9 cellular contexts compared by ENCODE assay signal in the genomic region with DNA sequence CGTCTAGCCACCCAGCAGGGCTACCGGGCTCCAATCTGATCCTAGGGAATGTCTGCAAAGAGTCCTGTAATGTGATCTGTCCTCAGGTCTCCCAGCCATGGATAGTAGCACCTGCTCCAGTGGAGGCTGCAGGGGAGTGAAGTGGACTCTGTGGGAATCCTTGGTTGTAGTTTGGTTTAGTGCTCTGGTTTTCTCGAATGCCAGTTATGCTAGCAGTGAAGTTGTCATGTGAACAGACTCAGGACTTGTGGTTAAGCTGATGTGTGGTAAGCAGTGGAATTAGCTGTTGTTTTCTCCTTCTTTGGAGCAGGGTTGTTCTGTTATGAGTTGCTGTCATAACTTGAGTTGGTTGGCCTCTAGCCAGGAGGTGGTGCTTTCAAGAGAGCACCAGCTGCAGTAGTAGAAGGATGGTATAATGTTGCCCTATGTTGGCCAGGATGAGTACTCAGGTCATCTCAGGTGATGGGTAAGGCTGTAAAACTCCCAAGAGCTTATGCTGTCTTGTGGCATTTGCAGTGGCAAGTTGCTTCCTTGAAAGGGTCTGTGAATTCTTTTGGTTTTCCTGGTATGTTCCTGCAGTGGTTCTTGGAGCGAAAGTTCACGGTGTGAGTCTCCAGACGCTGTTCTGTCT.
DNase-seq lines count a peak whose midpoint lies in the region; ATAC-seq and TF ChIP-seq lines count a peak whose summit lies in the region.
"Had no signal": no experiment of that assay in that cellular context is flagged by ENCODE, and none has a peak within 500 bp of the region (broad histone marks: within the 10 kb centered on the region; RNA-seq: fewer than 3 reads in every experiment).

No MANE protein-coding gene starts in this region.

- H3K27ac ChIP-seq in adrenal gland: peak overlapping the region in 1 of 5 donors; percentile 4

- ATAC-seq in GM18868 (IDR thresholded peaks at IDR 0.05; ENCODE audit: unreplicated experiment): peak; percentile 85
- no peak for ATAC-seq in HG02588 (IDR thresholded peaks at IDR 0.05; ENCODE audit: unreplicated experiment)

- peaks cover 0 to 18% (median 7%) of the 10 kb centered on the region in 3 donors for H3K9me3 ChIP-seq in adrenal gland (replicated peaks in 1 of 3)

- DNase-seq in NCI-H1105 (lab: John Stamatoyannopoulos, UW) (peak; percentile 52), adrenal gland (peak in 6 of 7 donors; percentile 33 to 66 (median 56)), non-pigmented ciliary epithelial cell (ENCODE audit: low read depth) (peak; percentile 63), GM10248 (ENCODE audit: extremely low spot score) (no peak), DMS114 treated with DMSO at 0.1 percent for 48 hours (lab: John Stamatoyannopoulos, UW; ENCODE audit: unreplicated experiment) (no peak), cortex of kidney (lab: John Stamatoyannopoulos, UW) (no peak)
- DNase-seq: activated B cell treated with CpG ODN at 0.5 μM for 24 hours had no signal

- CTCF ChIA-PET in GM10248 (lab: Yijun Ruan, JAX): interaction anchor here (1.4 to 1.5 kb wide), 2 partner anchors 27 to 36 kb away, joined by 3 read pairs; no protein-coding TSS in a partner anchor

- 80 to 96% (median 84%) methylated on average over 4 to 6 of the region's 6 CpGs for WGBS in adrenal gland, 4 donors

- peaks cover 15 to 23% of the 10 kb centered on the region in 2 donors for H3K4me1 ChIP-seq in adrenal gland (replicated peaks in 1 of 2)

- TF ChIP-seq POLR2A in adrenal gland (IDR thresholded peaks at IDR 0.05): no peak

- POLR2A ChIA-PET in GM10248 (lab: Yijun Ruan, JAX): no interaction called here

- no peaks in the 10 kb centered on the region for H3K27me3 ChIP-seq in adrenal gland

- TF ChIP-seq CTCF in adrenal gland (IDR thresholded peaks at IDR 0.05): no peak
- TF ChIP-seq CTCF in GM10248 (IDR thresholded peaks at IDR 0.05; ENCODE audit: control extremely low read depth, extremely low read depth, low read depth, missing control alignments): no peak

- H3K36me3 ChIP-seq in adrenal gland (replicated peaks in 1 of 2): no peaks in the 10 kb centered on the region

- intact Hi-C loops in adrenal gland (cut with DNase I): no loop called here

- no peak overlapping the region for H3K4me3 ChIP-seq in adrenal gland

Comparison
In these comparisons a context has a peak if more than half of its experiments do, and no peak if none do; other contexts are left out.
1. DNase-seq: peak in NCI-H1105 (single experiment), adrenal gland (6 of 7) and non-pigmented ciliary epithelial cell (single experiment); none in GM10248 (single experiment), DMS114 treated with DMSO at 0.1 percent for 48 hours (single experiment) and cortex of kidney (single experiment).